Comparison of ENCODE assay signal across 1 cellular context in the genomic region with DNA sequence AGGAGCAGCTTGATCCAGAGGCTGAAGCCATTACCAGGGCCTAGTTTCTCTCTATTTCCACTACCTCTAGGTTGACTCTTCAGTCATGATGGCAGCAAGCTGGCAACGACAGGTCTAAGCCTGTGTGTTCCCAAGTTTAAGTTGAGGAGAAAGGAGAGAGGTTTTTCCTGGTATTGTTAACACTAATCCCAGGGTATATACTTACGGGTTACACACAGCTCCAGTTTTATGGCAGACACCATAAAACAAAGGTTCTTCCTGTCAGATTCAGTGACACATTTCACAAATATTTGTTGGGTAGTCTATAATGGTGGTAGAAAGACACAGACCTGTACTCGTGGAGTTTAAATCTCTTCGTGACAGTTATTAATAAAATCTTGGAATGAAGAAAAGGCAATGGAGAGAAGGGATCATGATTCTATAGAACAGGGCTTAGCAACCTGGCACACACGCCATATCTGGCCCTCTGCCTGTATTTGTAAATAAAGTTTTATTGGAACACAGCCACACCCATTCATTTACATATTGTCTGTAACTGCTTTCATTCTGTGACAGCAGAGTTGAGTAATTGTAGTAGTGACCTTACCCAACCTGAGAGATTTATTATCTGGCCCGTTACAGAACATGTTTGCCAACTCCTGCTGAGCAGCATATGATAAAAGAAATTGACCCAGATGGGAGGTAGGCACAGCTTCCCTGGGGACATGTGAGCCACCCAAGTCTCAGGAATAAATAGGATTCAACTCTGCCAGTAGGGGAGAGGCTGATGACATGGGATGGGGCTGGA.
TF ChIP-seq lines count a peak whose summit lies in the region.

No MANE protein-coding gene starts in this region.

TF ChIP-seq in HEK293, 187 proteins besides CTCF, POLR2A, EP300 and RAD21 (continued from another document and continues in another):
- TF ChIP-seq, protein P1, sequence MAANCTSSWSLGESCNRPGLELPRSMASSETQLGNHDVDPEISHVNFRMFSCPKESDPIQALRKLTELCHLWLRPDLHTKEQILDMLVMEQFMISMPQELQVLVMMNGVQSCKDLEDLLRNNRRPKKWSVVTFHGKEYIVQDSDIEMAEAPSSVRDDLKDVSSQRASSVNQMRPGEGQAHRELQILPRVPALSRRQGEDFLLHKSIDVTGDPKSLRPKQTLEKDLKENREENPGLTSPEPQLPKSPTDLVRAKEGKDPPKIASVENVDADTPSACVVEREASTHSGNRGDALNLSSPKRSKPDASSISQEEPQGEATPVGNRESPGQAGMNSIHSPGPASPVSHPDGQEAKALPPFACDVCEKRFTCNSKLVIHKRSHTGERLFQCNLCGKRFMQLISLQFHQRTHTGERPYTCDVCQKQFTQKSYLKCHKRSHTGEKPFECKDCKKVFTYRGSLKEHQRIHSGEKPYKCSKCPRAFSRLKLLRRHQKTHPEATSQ (tag by site-specific recombination; IDR thresholded peaks at IDR 0.05): no peak
- TF ChIP-seq KLF9 (tag by site-specific recombination; IDR thresholded peaks at IDR 0.05; ENCODE audit: low read depth) (peak; percentile 75), ZNF266 (tag by site-specific recombination; IDR thresholded peaks at IDR 0.05; ENCODE audit: low read depth) (no peak), ZNF48 (tag by site-specific recombination; IDR thresholded peaks at IDR 0.05) (no peak), ZNF23 (tag by site-specific recombination; IDR thresholded peaks at IDR 0.05; ENCODE audit: borderline replicate concordance) (no peak), ZNF544 (tag by site-specific recombination; IDR thresholded peaks at IDR 0.05) (no peak), ZNF501 (tag by site-specific recombination; IDR thresholded peaks at IDR 0.05) (no peak), PRDM1 (tag by site-specific recombination; IDR thresholded peaks at IDR 0.05) (no peak), MYNN (tag by site-specific recombination; IDR thresholded peaks at IDR 0.05; ENCODE audit: borderline replicate concordance) (no peak), ZNF37A (tag by site-specific recombination; IDR thresholded peaks at IDR 0.05) (no peak), ZNF366 (tag by site-specific recombination; conservative IDR thresholded peaks at IDR 0.05) (no peak), ZNF311 (tag by site-specific recombination; IDR thresholded peaks at IDR 0.05; ENCODE audit: borderline replicate concordance) (no peak), BCL11A (tag by site-specific recombination; IDR thresholded peaks at IDR 0.05; ENCODE audit: low read depth) (no peak), ZNF621 (tag by site-specific recombination; IDR thresholded peaks at IDR 0.05) (no peak), ZSCAN16 (tag by site-specific recombination; IDR thresholded peaks at IDR 0.05) (no peak), ZNF155 (tag by site-specific recombination; IDR thresholded peaks at IDR 0.05) (no peak), ZNF843 (tag by site-specific recombination; IDR thresholded peaks at IDR 0.05) (no peak), FEZF1 (tag by site-specific recombination; IDR thresholded peaks at IDR 0.05) (peak; percentile 63), ZIC2 (tag by site-specific recombination; IDR thresholded peaks at IDR 0.05) (peak; percentile 87), REPIN1 (tag by site-specific recombination; IDR thresholded peaks at IDR 0.05; ENCODE audit: low read depth) (no peak), KLF10 (tag by site-specific recombination; IDR thresholded peaks at IDR 0.05) (no peak; the same call in none of the 2 replicates), ZNF174 (tag by site-specific recombination; IDR thresholded peaks at IDR 0.05) (no peak), MZF1 (tag by site-specific recombination; IDR thresholded peaks at IDR 0.05; ENCODE audit: borderline replicate concordance) (no peak), ZNF132 (tag by site-specific recombination; IDR thresholded peaks at IDR 0.05; ENCODE audit: borderline replicate concordance) (no peak), IKZF3 (tag by site-specific recombination; IDR thresholded peaks at IDR 0.05) (peak; percentile 44), GLIS1 (tag by site-specific recombination; IDR thresholded peaks at IDR 0.05) (peak; percentile 81), ZNF416 (tag by site-specific recombination; IDR thresholded peaks at IDR 0.05) (no peak), ZBTB8A (tag by site-specific recombination; IDR thresholded peaks at IDR 0.05) (0 out of 2 replicates have a peak, but pooled peaks have one; percentile 19), KLF16 (tag by site-specific recombination; IDR thresholded peaks at IDR 0.05) (peak; percentile 75; the same call in 1 of the 2 replicates), EGR2 (tag by site-specific recombination; IDR thresholded peaks at IDR 0.05; ENCODE audit: low read depth) (no peak), ZNF221 (tag by site-specific recombination; IDR thresholded peaks at IDR 0.05; ENCODE audit: borderline replicate concordance) (no peak), OVOL3 (tag by site-specific recombination; IDR thresholded peaks at IDR 0.05) (no peak), KLF1 (tag by site-specific recombination; IDR thresholded peaks at IDR 0.05) (peak; percentile 55), ZNF121 (tag by site-specific recombination; IDR thresholded peaks at IDR 0.05) (no peak), ZBTB21 (tag by site-specific recombination; IDR thresholded peaks at IDR 0.05) (no peak), ZNF514 (tag by site-specific recombination; IDR thresholded peaks at IDR 0.05) (no peak), YY1 (tag by site-specific recombination; IDR thresholded peaks at IDR 0.05) (0 out of 2 replicates have a peak, but pooled peaks have one; percentile 27), ZNF510 (tag by site-specific recombination; IDR thresholded peaks at IDR 0.05; ENCODE audit: insufficient replicate concordance) (no peak), SP2 (tag by site-specific recombination; IDR thresholded peaks at IDR 0.05) (no peak)
- TF ChIP-seq, protein P2, sequence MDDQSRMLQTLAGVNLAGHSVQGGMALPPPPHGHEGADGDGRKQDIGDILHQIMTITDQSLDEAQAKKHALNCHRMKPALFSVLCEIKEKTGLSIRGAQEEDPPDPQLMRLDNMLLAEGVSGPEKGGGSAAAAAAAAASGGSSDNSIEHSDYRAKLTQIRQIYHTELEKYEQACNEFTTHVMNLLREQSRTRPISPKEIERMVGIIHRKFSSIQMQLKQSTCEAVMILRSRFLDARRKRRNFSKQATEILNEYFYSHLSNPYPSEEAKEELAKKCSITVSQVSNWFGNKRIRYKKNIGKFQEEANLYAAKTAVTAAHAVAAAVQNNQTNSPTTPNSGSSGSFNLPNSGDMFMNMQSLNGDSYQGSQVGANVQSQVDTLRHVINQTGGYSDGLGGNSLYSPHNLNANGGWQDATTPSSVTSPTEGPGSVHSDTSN (CRISPR knock-in tag; IDR thresholded peaks at IDR 0.05): no peak
- TF ChIP-seq, protein P3, sequence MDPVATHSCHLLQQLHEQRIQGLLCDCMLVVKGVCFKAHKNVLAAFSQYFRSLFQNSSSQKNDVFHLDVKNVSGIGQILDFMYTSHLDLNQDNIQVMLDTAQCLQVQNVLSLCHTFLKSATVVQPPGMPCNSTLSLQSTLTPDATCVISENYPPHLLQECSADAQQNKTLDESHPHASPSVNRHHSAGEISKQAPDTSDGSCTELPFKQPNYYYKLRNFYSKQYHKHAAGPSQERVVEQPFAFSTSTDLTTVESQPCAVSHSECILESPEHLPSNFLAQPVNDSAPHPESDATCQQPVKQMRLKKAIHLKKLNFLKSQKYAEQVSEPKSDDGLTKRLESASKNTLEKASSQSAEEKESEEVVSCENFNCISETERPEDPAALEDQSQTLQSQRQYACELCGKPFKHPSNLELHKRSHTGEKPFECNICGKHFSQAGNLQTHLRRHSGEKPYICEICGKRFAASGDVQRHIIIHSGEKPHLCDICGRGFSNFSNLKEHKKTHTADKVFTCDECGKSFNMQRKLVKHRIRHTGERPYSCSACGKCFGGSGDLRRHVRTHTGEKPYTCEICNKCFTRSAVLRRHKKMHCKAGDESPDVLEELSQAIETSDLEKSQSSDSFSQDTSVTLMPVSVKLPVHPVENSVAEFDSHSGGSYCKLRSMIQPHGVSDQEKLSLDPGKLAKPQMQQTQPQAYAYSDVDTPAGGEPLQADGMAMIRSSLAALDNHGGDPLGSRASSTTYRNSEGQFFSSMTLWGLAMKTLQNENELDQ (tag by site-specific recombination; IDR thresholded peaks at IDR 0.05; ENCODE audit: low read depth): no peak
- TF ChIP-seq, protein P4, sequence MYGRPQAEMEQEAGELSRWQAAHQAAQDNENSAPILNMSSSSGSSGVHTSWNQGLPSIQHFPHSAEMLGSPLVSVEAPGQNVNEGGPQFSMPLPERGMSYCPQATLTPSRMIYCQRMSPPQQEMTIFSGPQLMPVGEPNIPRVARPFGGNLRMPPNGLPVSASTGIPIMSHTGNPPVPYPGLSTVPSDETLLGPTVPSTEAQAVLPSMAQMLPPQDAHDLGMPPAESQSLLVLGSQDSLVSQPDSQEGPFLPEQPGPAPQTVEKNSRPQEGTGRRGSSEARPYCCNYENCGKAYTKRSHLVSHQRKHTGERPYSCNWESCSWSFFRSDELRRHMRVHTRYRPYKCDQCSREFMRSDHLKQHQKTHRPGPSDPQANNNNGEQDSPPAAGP (tag by site-specific recombination; IDR thresholded peaks at IDR 0.05): peak; percentile 56; the same call in 1 of the 2 replicates
- TF ChIP-seq, protein P5, sequence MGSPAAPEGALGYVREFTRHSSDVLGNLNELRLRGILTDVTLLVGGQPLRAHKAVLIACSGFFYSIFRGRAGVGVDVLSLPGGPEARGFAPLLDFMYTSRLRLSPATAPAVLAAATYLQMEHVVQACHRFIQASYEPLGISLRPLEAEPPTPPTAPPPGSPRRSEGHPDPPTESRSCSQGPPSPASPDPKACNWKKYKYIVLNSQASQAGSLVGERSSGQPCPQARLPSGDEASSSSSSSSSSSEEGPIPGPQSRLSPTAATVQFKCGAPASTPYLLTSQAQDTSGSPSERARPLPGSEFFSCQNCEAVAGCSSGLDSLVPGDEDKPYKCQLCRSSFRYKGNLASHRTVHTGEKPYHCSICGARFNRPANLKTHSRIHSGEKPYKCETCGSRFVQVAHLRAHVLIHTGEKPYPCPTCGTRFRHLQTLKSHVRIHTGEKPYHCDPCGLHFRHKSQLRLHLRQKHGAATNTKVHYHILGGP (tag by site-specific recombination; IDR thresholded peaks at IDR 0.05): no peak
- TF ChIP-seq, protein P6, sequence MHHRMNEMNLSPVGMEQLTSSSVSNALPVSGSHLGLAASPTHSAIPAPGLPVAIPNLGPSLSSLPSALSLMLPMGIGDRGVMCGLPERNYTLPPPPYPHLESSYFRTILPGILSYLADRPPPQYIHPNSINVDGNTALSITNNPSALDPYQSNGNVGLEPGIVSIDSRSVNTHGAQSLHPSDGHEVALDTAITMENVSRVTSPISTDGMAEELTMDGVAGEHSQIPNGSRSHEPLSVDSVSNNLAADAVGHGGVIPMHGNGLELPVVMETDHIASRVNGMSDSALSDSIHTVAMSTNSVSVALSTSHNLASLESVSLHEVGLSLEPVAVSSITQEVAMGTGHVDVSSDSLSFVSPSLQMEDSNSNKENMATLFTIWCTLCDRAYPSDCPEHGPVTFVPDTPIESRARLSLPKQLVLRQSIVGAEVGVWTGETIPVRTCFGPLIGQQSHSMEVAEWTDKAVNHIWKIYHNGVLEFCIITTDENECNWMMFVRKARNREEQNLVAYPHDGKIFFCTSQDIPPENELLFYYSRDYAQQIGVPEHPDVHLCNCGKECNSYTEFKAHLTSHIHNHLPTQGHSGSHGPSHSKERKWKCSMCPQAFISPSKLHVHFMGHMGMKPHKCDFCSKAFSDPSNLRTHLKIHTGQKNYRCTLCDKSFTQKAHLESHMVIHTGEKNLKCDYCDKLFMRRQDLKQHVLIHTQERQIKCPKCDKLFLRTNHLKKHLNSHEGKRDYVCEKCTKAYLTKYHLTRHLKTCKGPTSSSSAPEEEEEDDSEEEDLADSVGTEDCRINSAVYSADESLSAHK (tag by site-specific recombination; IDR thresholded peaks at IDR 0.05): no peak
- TF ChIP-seq, protein P7, sequence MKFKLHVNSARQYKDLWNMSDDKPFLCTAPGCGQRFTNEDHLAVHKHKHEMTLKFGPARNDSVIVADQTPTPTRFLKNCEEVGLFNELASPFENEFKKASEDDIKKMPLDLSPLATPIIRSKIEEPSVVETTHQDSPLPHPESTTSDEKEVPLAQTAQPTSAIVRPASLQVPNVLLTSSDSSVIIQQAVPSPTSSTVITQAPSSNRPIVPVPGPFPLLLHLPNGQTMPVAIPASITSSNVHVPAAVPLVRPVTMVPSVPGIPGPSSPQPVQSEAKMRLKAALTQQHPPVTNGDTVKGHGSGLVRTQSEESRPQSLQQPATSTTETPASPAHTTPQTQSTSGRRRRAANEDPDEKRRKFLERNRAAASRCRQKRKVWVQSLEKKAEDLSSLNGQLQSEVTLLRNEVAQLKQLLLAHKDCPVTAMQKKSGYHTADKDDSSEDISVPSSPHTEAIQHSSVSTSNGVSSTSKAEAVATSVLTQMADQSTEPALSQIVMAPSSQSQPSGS (tag by site-specific recombination; IDR thresholded peaks at IDR 0.05; ENCODE audit: low read depth): no peak
- TF ChIP-seq, protein P8, sequence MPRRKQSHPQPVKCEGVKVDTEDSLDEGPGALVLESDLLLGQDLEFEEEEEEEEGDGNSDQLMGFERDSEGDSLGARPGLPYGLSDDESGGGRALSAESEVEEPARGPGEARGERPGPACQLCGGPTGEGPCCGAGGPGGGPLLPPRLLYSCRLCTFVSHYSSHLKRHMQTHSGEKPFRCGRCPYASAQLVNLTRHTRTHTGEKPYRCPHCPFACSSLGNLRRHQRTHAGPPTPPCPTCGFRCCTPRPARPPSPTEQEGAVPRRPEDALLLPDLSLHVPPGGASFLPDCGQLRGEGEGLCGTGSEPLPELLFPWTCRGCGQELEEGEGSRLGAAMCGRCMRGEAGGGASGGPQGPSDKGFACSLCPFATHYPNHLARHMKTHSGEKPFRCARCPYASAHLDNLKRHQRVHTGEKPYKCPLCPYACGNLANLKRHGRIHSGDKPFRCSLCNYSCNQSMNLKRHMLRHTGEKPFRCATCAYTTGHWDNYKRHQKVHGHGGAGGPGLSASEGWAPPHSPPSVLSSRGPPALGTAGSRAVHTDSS (tag by site-specific recombination; IDR thresholded peaks at IDR 0.05): no peak
- TF ChIP-seq, protein P9, sequence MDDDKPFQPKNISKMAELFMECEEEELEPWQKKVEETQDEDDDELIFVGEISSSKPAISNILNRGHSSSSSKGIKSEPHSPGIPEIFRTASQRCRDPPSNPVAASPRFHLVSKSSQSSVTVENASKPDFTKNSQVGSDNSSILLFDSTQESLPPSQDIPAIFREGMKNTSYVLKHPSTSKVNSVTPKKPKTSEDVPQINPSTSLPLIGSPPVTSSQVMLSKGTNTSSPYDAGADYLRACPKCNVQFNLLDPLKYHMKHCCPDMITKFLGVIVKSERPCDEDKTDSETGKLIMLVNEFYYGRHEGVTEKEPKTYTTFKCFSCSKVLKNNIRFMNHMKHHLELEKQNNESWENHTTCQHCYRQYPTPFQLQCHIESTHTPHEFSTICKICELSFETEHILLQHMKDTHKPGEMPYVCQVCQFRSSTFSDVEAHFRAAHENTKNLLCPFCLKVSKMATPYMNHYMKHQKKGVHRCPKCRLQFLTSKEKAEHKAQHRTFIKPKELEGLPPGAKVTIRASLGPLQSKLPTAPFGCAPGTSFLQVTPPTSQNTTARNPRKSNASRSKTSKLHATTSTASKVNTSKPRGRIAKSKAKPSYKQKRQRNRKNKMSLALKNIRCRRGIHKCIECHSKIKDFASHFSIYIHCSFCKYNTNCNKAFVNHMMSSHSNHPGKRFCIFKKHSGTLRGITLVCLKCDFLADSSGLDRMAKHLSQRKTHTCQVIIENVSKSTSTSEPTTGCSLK (tag by site-specific recombination; IDR thresholded peaks at IDR 0.05): no peak
